In genomic region chr4:141130947-141131545, GRCh38 we compare ENCODE assay signal across 1 cellular context.
TF ChIP-seq lines count a peak whose summit lies in the region.

No MANE protein-coding gene starts in this region.

TF ChIP-seq in GM23338, 12 proteins besides CTCF, POLR2A, EP300 and RAD21 (continued from another document):
- TF ChIP-seq ZNF462 (CRISPR knock-in tag; IDR thresholded peaks at IDR 0.05): no peak
- no peak for TF ChIP-seq STAT1 (IDR thresholded peaks at IDR 0.05; ENCODE audit: unreplicated experiment)
